Comparison of ENCODE assay signal across 12 cellular contexts in the genomic region with DNA sequence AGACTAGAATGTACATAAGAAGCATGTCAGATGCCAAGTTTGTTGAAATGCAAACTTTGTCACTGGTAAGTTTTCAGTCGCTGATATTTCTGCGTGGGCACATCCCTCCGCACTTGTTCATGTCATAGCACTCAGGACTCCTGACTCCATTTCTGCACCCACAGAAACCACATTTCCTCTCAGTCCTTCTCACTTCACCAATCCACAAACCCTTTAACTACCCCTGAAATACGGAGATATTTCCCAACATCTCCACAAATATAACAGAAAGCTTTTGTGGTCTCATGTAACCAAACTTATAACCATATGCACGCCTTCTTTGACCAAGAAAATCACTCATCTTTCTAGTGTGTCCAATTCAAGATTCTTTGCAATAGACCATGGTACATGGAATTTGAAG.
DNase-seq lines count a peak whose midpoint lies in the region; ATAC-seq and TF ChIP-seq lines count a peak whose summit lies in the region.
"Had no signal": no experiment of that assay in that cellular context is flagged by ENCODE, and none has a peak within 500 bp of the region (broad histone marks: within the 10 kb centered on the region; RNA-seq: fewer than 3 reads in every experiment).

No MANE protein-coding gene starts in this region.

- ATAC-seq in GM18907 (IDR thresholded peaks at IDR 0.05; ENCODE audit: unreplicated experiment) = peak; percentile 71
- peak; percentile 60 for ATAC-seq in HG02642 (IDR thresholded peaks at IDR 0.05; ENCODE audit: poor library complexity, unreplicated experiment)
- ATAC-seq in upper lobe of left lung (ENCODE audit: low FRiP score in 2 of 2) = no peak
- ATAC-seq: heart left ventricle had no signal

- TF ChIP-seq POLR2A in upper lobe of left lung (IDR thresholded peaks at IDR 0.05) = no peak

- H3K27ac ChIP-seq in neuronal stem cell (replicated peaks; ENCODE audit: low read length) (no peak overlapping the region), upper lobe of left lung (no peak overlapping the region)
- H3K27ac ChIP-seq: heart left ventricle, thoracic aorta had no signal

- no peak overlapping the region for H2BK12ac ChIP-seq in neuronal stem cell (ENCODE audit: low read length)

- DNase-seq in NAMALWA (ENCODE audit: low spot score) (peak; percentile 18), neuronal stem cell (ENCODE audit: low spot score) (no peak), hypothalamus (lab: John Stamatoyannopoulos, UW) (no peak), upper lobe of left lung (no peak), 8988T (no peak)
- DNase-seq: DMS153, heart left ventricle, IMR-90 had no signal

- H2BK15ac ChIP-seq in neuronal stem cell (ENCODE audit: low read length) = no peak overlapping the region

- H3K9me3 ChIP-seq in neuronal stem cell (replicated peaks in 1 of 2; ENCODE audit: control insufficient read depth in 2 of 2, insufficient read depth in 1 of 2, low read depth in 1 of 2, low read length in 2 of 2) = no peaks in the 10 kb centered on the region
- H3K9me3 ChIP-seq in upper lobe of left lung = no peaks in the 10 kb centered on the region
- H3K9me3 ChIP-seq: thoracic aorta had no signal

- H2BK5ac ChIP-seq in neuronal stem cell (ENCODE audit: low read length) = no peak overlapping the region

- no peak overlapping the region for H3K14ac ChIP-seq in neuronal stem cell (ENCODE audit: low read length)

- H3K27me3 ChIP-seq in neuronal stem cell (ENCODE audit: control insufficient read depth in 3 of 3, insufficient read depth in 3 of 3, low read depth in 1 of 3, low read length in 3 of 3) (no peaks in the 10 kb centered on the region), upper lobe of left lung (no peaks in the 10 kb centered on the region)
- H3K27me3 ChIP-seq: heart left ventricle had no signal

- H3K4me1 ChIP-seq in neuronal stem cell (ENCODE audit: control insufficient read depth in 2 of 2, insufficient read depth in 1 of 2, low read depth in 1 of 2, low read length in 2 of 2) (no peaks in the 10 kb centered on the region), upper lobe of left lung (no peaks in the 10 kb centered on the region)
- H3K4me1 ChIP-seq: heart left ventricle had no signal

- no peak overlapping the region for H2BK120ac ChIP-seq in neuronal stem cell (ENCODE audit: low read depth, low read length)

- TF ChIP-seq EP300 in upper lobe of left lung (IDR thresholded peaks at IDR 0.05) = no peak

- H4K91ac ChIP-seq in neuronal stem cell (ENCODE audit: low read depth, low read length, poor library complexity) = no peak overlapping the region

- H3K4me2 ChIP-seq in neuronal stem cell (ENCODE audit: insufficient read depth, low read length, poor library complexity, severe bottlenecking) = no peak overlapping the region

- WGBS in neuronal stem cell (ENCODE audit: extremely low coverage in 2 of 2, insufficient read length in 2 of 2, insufficient replicate concordance in 1 of 2), 2 donors = 100% methylated on average over 1 of the region's 5 CpGs; no CpG with 5 or more reads in 1 of the 2 donors
- 54 to 61% methylated on average over 5 of the region's 5 CpGs for WGBS in upper lobe of left lung, 2 donors

- H3K79me1 ChIP-seq in neuronal stem cell (ENCODE audit: low read depth, low read length) = no peaks in the 10 kb centered on the region

- no peak overlapping the region for H3K4ac ChIP-seq in neuronal stem cell (ENCODE audit: low read length)

- no peak overlapping the region for H2AK5ac ChIP-seq in neuronal stem cell (ENCODE audit: low read depth, low read length)

- no peak overlapping the region for H3K18ac ChIP-seq in neuronal stem cell (ENCODE audit: low read length)

- no peak overlapping the region for H4K8ac ChIP-seq in neuronal stem cell (ENCODE audit: low read depth, low read length)

- no peak overlapping the region for H3K9ac ChIP-seq in neuronal stem cell (ENCODE audit: low read depth, low read length, poor library complexity)

- H3K36me3 ChIP-seq in neuronal stem cell (replicated peaks in 1 of 2; ENCODE audit: control insufficient read depth in 2 of 2, insufficient read depth in 2 of 2, low read length in 2 of 2) = no peaks in the 10 kb centered on the region
- no peaks in the 10 kb centered on the region for H3K36me3 ChIP-seq in upper lobe of left lung
- H3K36me3 ChIP-seq: heart left ventricle, thoracic aorta had no signal

- H3K4me3 ChIP-seq in neuronal stem cell (ENCODE audit: low read length in 2 of 2) = no peak overlapping the region
- no peak overlapping the region for H3K4me3 ChIP-seq in upper lobe of left lung
- H3K4me3 ChIP-seq: heart left ventricle, lung, thoracic aorta had no signal

- no peak overlapping the region for H3K23ac ChIP-seq in neuronal stem cell (ENCODE audit: low read depth, low read length, poor library complexity)

- H2AFZ ChIP-seq in neuronal stem cell (ENCODE audit: low read length) = peak overlapping the region; percentile 15

- TF ChIP-seq CTCF in upper lobe of left lung (IDR thresholded peaks at IDR 0.05) = no peak

Comparison
In these comparisons a context has a peak if more than half of its experiments do, and no peak if none do; other contexts are left out.
1. ATAC-seq: peak in GM18907 (single experiment) and HG02642 (single experiment); none in upper lobe of left lung (0 of 2).